ENCODE assay signal across 8 cellular contexts in genomic region chr11:3859373-3859881, GRCh38. TPM values are rescaled to one million over a fixed set of nuclear protein-coding genes. Genes with fewer than 3 reads are reported as not detected.
DNase-seq lines count a peak whose midpoint lies in the region; ATAC-seq, FAIRE-seq and TF ChIP-seq lines count a peak whose summit lies in the region.

No MANE protein-coding gene starts in this region.

- H2AK5ac ChIP-seq in neuronal stem cell (ENCODE audit: low read depth, low read length): no peak overlapping the region

- H3K18ac ChIP-seq in neuronal stem cell (ENCODE audit: low read length): no peak overlapping the region

- no peak for TF ChIP-seq CTCF in 22Rv1 (IDR thresholded peaks at IDR 0.05)

- ATAC-seq in GM18868 (IDR thresholded peaks at IDR 0.05; ENCODE audit: unreplicated experiment) (peak; percentile 43), HG03442 (IDR thresholded peaks at IDR 0.05; ENCODE audit: unreplicated experiment) (peak; percentile 35), HG03457 (IDR thresholded peaks at IDR 0.05; ENCODE audit: unreplicated experiment) (no peak)

- H3K36me3 ChIP-seq in neuronal stem cell (replicated peaks in 1 of 2; ENCODE audit: control insufficient read depth in 2 of 2, insufficient read depth in 2 of 2, low read length in 2 of 2): no peaks in the 10 kb centered on the region

- peaks cover 24% of the 10 kb centered on the region for H3K36me3 Mint-ChIP-seq in activated naive CD8-positive, alpha-beta T cell treated with anti-CD3 and anti-CD28 coated beads for 36 hours

- H2AFZ ChIP-seq in neuronal stem cell (ENCODE audit: low read length): no peak overlapping the region

- peak overlapping the region; percentile 30 for H3K23ac ChIP-seq in neuronal stem cell (ENCODE audit: low read depth, low read length, poor library complexity)

- no peak overlapping the region for H2BK15ac ChIP-seq in neuronal stem cell (ENCODE audit: low read length)

- H4K91ac ChIP-seq in neuronal stem cell (ENCODE audit: low read depth, low read length, poor library complexity): no peak overlapping the region

- no peak overlapping the region for H3K9ac ChIP-seq in neuronal stem cell (ENCODE audit: low read depth, low read length, poor library complexity)

- H3K4me3 ChIP-seq in neuronal stem cell (ENCODE audit: low read length in 2 of 2): no peak overlapping the region

- no peak for FAIRE-seq in HTR-8/SVneo (lab: Jason Lieb, UNC)

- peaks cover 0 to 3% (median 0%) of the 10 kb centered on the region in 3 experiments for H3K27me3 ChIP-seq in neuronal stem cell (ENCODE audit: control insufficient read depth in 3 of 3, insufficient read depth in 3 of 3, low read depth in 1 of 3, low read length in 3 of 3)

- peaks cover 67% of the 10 kb centered on the region for H3K4me1 Mint-ChIP-seq in activated naive CD8-positive, alpha-beta T cell treated with anti-CD3 and anti-CD28 coated beads for 36 hours

- H3K4me2 ChIP-seq in neuronal stem cell (ENCODE audit: insufficient read depth, low read length, poor library complexity, severe bottlenecking): no peak overlapping the region

- no peak overlapping the region for H3K14ac ChIP-seq in neuronal stem cell (ENCODE audit: low read length)

- no peak overlapping the region for H2BK12ac ChIP-seq in neuronal stem cell (ENCODE audit: low read length)

- H3K27ac ChIP-seq in 22Rv1 (peak overlapping the region; percentile 71), neuronal stem cell (replicated peaks; ENCODE audit: low read length) (no peak overlapping the region)

- H4K8ac ChIP-seq in neuronal stem cell (ENCODE audit: low read depth, low read length): no peak overlapping the region

- H3K27me3 Mint-ChIP-seq in activated naive CD8-positive, alpha-beta T cell treated with anti-CD3 and anti-CD28 coated beads for 36 hours: no peaks in the 10 kb centered on the region

- peak overlapping the region; percentile 93 for H3K27ac Mint-ChIP-seq in activated naive CD8-positive, alpha-beta T cell treated with anti-CD3 and anti-CD28 coated beads for 36 hours

- no peak overlapping the region for H2BK120ac ChIP-seq in neuronal stem cell (ENCODE audit: low read depth, low read length)

- H3K9me3 Mint-ChIP-seq in activated naive CD8-positive, alpha-beta T cell treated with anti-CD3 and anti-CD28 coated beads for 36 hours: peaks cover 1% of the 10 kb centered on the region

- H3K9me3 ChIP-seq in neuronal stem cell (replicated peaks in 1 of 2; ENCODE audit: control insufficient read depth in 2 of 2, insufficient read depth in 1 of 2, low read depth in 1 of 2, low read length in 2 of 2): no peaks in the 10 kb centered on the region

- H2BK5ac ChIP-seq in neuronal stem cell (ENCODE audit: low read length): no peak overlapping the region

- peak overlapping the region; percentile 98 for H3K4me3 Mint-ChIP-seq in activated naive CD8-positive, alpha-beta T cell treated with anti-CD3 and anti-CD28 coated beads for 36 hours

- peak; percentile 45 for DNase-seq in activated naive CD8-positive, alpha-beta T cell treated with anti-CD3 and anti-CD28 coated beads for 36 hours
- DNase-seq in neuronal stem cell (ENCODE audit: low spot score) (no peak), HTR-8/SVneo (ENCODE audit: insufficient read length, low spot score) (no peak), GM19240 (ENCODE audit: insufficient read length, low spot score) (no peak)

- peaks cover 15 to 20% of the 10 kb centered on the region in 2 donors for H3K4me1 ChIP-seq in neuronal stem cell (ENCODE audit: control insufficient read depth in 2 of 2, insufficient read depth in 1 of 2, low read depth in 1 of 2, low read length in 2 of 2)

- H3K4ac ChIP-seq in neuronal stem cell (ENCODE audit: low read length): no peak overlapping the region

- WGBS in neuronal stem cell (ENCODE audit: extremely low coverage in 2 of 2, insufficient read length in 2 of 2, insufficient replicate concordance in 1 of 2), 2 donors: no CpG with 5 or more reads among the region's 4 CpGs

- H3K79me1 ChIP-seq in neuronal stem cell (ENCODE audit: low read depth, low read length): peaks cover 2% of the 10 kb centered on the region

RNA-seq across cellular contexts. Expression of gene STIM1, which starts 4.0 kb away (rescaled TPM):
- total RNA-seq in activated naive CD8-positive, alpha-beta T cell treated with anti-CD3 and anti-CD28 coated beads for 36 hours: 10 to 100 TPM; 49.4 to 55.4 TPM
- 14.7 TPM for polyA plus RNA-seq in neuronal stem cell (2013, experiment 1 of 2)
- polyA plus RNA-seq in neuronal stem cell (2013, experiment 2 of 2): 15.1 TPM

RNA-seq across cellular contexts. Expression of gene RHOG, which starts 18.7 kb away (rescaled TPM):
- 100 to 1,000 TPM; 183 to 190 TPM for total RNA-seq in activated naive CD8-positive, alpha-beta T cell treated with anti-CD3 and anti-CD28 coated beads for 36 hours
- polyA plus RNA-seq in neuronal stem cell (2013, experiment 1 of 2): 28.1 TPM
- 26.3 TPM for polyA plus RNA-seq in neuronal stem cell (2013, experiment 2 of 2)

RNA-seq across cellular contexts. Expression of gene PGAP2, which starts 51.1 kb away (rescaled TPM):
- total RNA-seq in activated naive CD8-positive, alpha-beta T cell treated with anti-CD3 and anti-CD28 coated beads for 36 hours: 10 to 100 TPM; 35.4 to 35.6 TPM
- polyA plus RNA-seq in neuronal stem cell (2013, experiment 1 of 2): 33.5 TPM
- 32.9 TPM for polyA plus RNA-seq in neuronal stem cell (2013, experiment 2 of 2)
